ENCODE assay signal across 12 cellular contexts in the genomic region with DNA sequence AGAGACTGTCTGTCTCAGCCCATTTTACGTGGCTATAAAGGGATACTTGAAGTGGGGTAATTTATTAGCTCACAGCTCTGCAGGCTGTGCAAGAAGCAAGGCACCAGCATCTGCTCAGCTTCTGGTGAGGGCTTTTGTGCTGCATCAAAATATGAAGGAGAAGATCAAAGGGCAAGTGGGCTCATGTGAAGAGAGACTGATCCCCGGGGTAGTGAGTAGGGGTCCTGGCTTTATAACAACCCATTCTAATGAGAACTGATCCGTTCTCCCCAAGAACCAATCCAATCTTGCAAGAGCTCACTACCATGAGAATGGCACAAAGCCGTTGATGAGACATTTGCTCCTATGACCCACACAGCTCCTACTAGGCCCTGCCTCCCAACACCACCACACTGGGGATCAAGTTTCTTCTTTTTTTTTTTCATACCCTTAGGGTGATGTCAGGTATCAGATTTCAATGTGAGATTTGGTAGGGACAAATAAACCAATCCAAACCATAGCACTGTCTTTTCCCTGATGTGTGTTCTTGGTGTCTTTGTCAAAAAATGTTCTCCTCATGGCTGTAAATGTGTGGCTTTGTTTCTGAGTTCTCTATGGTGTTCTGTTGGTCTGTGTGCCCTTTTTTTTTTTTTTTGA.
A peak's percentile ranks its signal among the peaks of the same experiment; 100 is the strongest.
DNase-seq lines count a peak whose midpoint lies in the region; ATAC-seq and TF ChIP-seq lines count a peak whose summit lies in the region.
"Had no signal": no experiment of that assay in that cellular context is flagged by ENCODE, and none has a peak within 500 bp of the region (broad histone marks: within the 10 kb centered on the region; RNA-seq: fewer than 3 reads in every experiment).

No MANE protein-coding gene starts in this region.

- H3K27ac Mint-ChIP-seq in naive thymus-derived CD8-positive, alpha-beta T cell: peak overlapping the region in 3 of 10 donors; percentile 24 to 35 (median 29)
- H3K27ac Mint-ChIP-seq in activated naive CD4-positive, alpha-beta T cell treated with anti-CD3 and anti-CD28 coated beads, Interleukin-2, amount 50 U/mL, for 72 hours: peak overlapping the region in 1 of 2 donors; percentile 31

- DNase-seq in AG08395 (ENCODE audit: low spot score) (peak; percentile 20), HCEC 1CT (peak; percentile 92), iPS DF 19.7 (ENCODE audit: low read depth, low spot score) (peak; percentile 69)
- no peak for DNase-seq in naive thymus-derived CD8-positive, alpha-beta T cell
- DNase-seq in activated naive CD4-positive, alpha-beta T cell treated with anti-CD3 and anti-CD28 coated beads, Interleukin-2, amount 50 U/mL, for 72 hours (ENCODE audit: low spot score in 2 of 2): no peak
- DNase-seq: activated CD4-positive, alpha-beta T cell treated with anti-CD3 and anti-CD28 coated beads, Interleukin-2, amount 50 U/mL, for 48 hours; cerebellar nuclear complex; pancreas had no signal

- no peaks in the 10 kb centered on the region for H3K9me3 Mint-ChIP-seq in naive thymus-derived CD8-positive, alpha-beta T cell
- no peaks in the 10 kb centered on the region for H3K9me3 Mint-ChIP-seq in activated naive CD4-positive, alpha-beta T cell treated with anti-CD3 and anti-CD28 coated beads, Interleukin-2, amount 50 U/mL, for 72 hours

- ATAC-seq in SK-N-SH treated with all-trans-retinoic acid at 6 μM for 48 hours (peak; percentile 89), GM19351 (IDR thresholded peaks at IDR 0.05; ENCODE audit: unreplicated experiment) (no peak), HG02588 (IDR thresholded peaks at IDR 0.05; ENCODE audit: unreplicated experiment) (no peak)
- no peak for ATAC-seq in naive thymus-derived CD8-positive, alpha-beta T cell
- ATAC-seq in activated naive CD4-positive, alpha-beta T cell treated with anti-CD3 and anti-CD28 coated beads, Interleukin-2, amount 50 U/mL, for 72 hours: no peak
- ATAC-seq: HepG2, pancreas had no signal

- no peaks in the 10 kb centered on the region for H3K27me3 Mint-ChIP-seq in naive thymus-derived CD8-positive, alpha-beta T cell

- POLR2A ChIA-PET in naive thymus-derived CD8-positive, alpha-beta T cell (lab: Charles Lee): interaction anchor here (0.7 kb wide), 1 partner anchor 464 kb away, joined by 6 read pairs; no protein-coding TSS in a partner anchor

- peaks cover 3 to 5% (median 4%) of the 10 kb centered on the region in 4 donors for H3K4me1 Mint-ChIP-seq in naive thymus-derived CD8-positive, alpha-beta T cell

- peaks cover 0 to 88% (median 41%) of the 10 kb centered on the region in 3 donors for H3K36me3 Mint-ChIP-seq in naive thymus-derived CD8-positive, alpha-beta T cell
- peaks cover 24 to 26% of the 10 kb centered on the region in 2 donors for H3K36me3 Mint-ChIP-seq in activated naive CD4-positive, alpha-beta T cell treated with anti-CD3 and anti-CD28 coated beads, Interleukin-2, amount 50 U/mL, for 72 hours

- H3K4me3 Mint-ChIP-seq in naive thymus-derived CD8-positive, alpha-beta T cell: no peak overlapping the region

TF ChIP-seq in SK-N-SH treated with all-trans-retinoic acid at 6 μM for 48 hours, 23 proteins besides CTCF, POLR2A, EP300 and RAD21:
- TF ChIP-seq GLIS3 (CRISPR knock-in tag; IDR thresholded peaks at IDR 0.05) (no peak), TOX (CRISPR knock-in tag; IDR thresholded peaks at IDR 0.05; ENCODE audit: borderline replicate concordance) (no peak), ZC3H10 (CRISPR knock-in tag; IDR thresholded peaks at IDR 0.05) (no peak), ZNF8 (CRISPR knock-in tag; IDR thresholded peaks at IDR 0.05) (no peak), PPARA (CRISPR knock-in tag; IDR thresholded peaks at IDR 0.05; ENCODE audit: borderline replicate concordance) (no peak), OSR1 (CRISPR knock-in tag; IDR thresholded peaks at IDR 0.05) (no peak)
- TF ChIP-seq, protein P1, sequence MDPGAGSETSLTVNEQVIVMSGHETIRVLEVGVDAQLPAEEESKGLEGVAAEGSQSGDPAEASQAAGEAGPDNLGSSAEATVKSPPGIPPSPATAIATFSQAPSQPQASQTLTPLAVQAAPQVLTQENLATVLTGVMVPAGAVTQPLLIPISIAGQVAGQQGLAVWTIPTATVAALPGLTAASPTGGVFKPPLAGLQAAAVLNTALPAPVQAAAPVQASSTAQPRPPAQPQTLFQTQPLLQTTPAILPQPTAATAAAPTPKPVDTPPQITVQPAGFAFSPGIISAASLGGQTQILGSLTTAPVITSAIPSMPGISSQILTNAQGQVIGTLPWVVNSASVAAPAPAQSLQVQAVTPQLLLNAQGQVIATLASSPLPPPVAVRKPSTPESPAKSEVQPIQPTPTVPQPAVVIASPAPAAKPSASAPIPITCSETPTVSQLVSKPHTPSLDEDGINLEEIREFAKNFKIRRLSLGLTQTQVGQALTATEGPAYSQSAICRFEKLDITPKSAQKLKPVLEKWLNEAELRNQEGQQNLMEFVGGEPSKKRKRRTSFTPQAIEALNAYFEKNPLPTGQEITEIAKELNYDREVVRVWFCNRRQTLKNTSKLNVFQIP (CRISPR knock-in tag; IDR thresholded peaks at IDR 0.05; ENCODE audit: borderline replicate concordance, low read depth): no peak
- TF ChIP-seq, protein P2, sequence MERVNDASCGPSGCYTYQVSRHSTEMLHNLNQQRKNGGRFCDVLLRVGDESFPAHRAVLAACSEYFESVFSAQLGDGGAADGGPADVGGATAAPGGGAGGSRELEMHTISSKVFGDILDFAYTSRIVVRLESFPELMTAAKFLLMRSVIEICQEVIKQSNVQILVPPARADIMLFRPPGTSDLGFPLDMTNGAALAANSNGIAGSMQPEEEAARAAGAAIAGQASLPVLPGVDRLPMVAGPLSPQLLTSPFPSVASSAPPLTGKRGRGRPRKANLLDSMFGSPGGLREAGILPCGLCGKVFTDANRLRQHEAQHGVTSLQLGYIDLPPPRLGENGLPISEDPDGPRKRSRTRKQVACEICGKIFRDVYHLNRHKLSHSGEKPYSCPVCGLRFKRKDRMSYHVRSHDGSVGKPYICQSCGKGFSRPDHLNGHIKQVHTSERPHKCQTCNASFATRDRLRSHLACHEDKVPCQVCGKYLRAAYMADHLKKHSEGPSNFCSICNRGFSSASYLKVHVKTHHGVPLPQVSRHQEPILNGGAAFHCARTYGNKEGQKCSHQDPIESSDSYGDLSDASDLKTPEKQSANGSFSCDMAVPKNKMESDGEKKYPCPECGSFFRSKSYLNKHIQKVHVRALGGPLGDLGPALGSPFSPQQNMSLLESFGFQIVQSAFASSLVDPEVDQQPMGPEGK (CRISPR knock-in tag; IDR thresholded peaks at IDR 0.05; ENCODE audit: borderline replicate concordance): no peak

Comparison
In these comparisons a context has a peak if more than half of its experiments do, and no peak if none do; other contexts are left out.
1. DNase-seq: peak in AG08395 (single experiment), HCEC 1CT (single experiment) and iPS DF 19.7 (single experiment); none in naive thymus-derived CD8-positive, alpha-beta T cell (0 of 10) and activated naive CD4-positive, alpha-beta T cell treated with anti-CD3 and anti-CD28 coated beads, Interleukin-2, amount 50 U/mL, for 72 hours (0 of 2).